ENCODE assay signal across 1 cellular context in the genomic region with DNA sequence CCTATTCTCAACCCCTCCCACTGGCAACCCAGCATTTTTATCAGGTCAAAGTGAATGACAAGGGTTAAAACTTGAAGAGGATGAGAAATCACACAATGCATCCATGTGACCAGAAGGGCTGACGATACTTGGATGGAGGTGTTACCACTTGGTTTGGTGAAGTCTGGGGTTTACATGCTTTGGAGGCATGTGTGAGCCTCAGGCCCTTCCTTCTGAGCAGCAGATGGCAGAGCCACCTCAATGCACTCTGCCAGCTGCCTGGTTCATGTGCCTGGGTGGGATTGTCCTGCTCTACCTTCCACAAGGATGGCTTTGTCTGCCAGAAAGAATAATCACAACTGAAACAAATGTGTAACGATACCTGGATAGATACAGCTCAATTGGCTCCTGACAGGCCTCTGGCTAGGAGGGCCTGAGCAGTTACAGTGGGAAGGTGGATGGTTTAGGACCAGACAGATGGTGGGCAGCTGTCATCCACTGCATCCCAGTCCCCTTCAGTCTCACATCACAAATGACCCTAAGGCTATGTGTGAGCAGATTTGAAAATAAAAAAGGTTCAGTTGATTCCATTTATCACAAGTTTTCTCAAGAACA.
TF ChIP-seq lines count a peak whose summit lies in the region.

No MANE protein-coding gene starts in this region.

TF ChIP-seq in SK-N-SH, 30 proteins besides CTCF, POLR2A, EP300 and RAD21 (continued from another document):
- TF ChIP-seq MXI1 (IDR thresholded peaks at IDR 0.05; ENCODE audit: low read depth, low read length), result no peak
- TF ChIP-seq SIN3A (IDR thresholded peaks at IDR 0.05; ENCODE audit: borderline replicate concordance, low read depth, low read length), result no peak
- TF ChIP-seq RCOR1 (IDR thresholded peaks at IDR 0.05; ENCODE audit: low read length), result no peak
- TF ChIP-seq, protein P1, sequence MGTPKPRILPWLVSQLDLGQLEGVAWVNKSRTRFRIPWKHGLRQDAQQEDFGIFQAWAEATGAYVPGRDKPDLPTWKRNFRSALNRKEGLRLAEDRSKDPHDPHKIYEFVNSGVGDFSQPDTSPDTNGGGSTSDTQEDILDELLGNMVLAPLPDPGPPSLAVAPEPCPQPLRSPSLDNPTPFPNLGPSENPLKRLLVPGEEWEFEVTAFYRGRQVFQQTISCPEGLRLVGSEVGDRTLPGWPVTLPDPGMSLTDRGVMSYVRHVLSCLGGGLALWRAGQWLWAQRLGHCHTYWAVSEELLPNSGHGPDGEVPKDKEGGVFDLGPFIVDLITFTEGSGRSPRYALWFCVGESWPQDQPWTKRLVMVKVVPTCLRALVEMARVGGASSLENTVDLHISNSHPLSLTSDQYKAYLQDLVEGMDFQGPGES (IDR thresholded peaks at IDR 0.05; ENCODE audit: low read depth, low read length), result no peak
- no peak for TF ChIP-seq ELF1 (IDR thresholded peaks at IDR 0.05)
- TF ChIP-seq, protein P2, sequence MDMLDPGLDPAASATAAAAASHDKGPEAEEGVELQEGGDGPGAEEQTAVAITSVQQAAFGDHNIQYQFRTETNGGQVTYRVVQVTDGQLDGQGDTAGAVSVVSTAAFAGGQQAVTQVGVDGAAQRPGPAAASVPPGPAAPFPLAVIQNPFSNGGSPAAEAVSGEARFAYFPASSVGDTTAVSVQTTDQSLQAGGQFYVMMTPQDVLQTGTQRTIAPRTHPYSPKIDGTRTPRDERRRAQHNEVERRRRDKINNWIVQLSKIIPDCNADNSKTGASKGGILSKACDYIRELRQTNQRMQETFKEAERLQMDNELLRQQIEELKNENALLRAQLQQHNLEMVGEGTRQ (IDR thresholded peaks at IDR 0.05; ENCODE audit: borderline replicate concordance, low read depth, low read length), result no peak
- no peak for TF ChIP-seq FOXM1 (IDR thresholded peaks at IDR 0.05; ENCODE audit: low read depth)
TF ChIP-seq in SK-N-SH: peak in this region for 0.
